8 cellular contexts compared by ENCODE assay signal in genomic region chr11:66592457-66593302, GRCh38. TPM values are rescaled to one million over a fixed set of nuclear protein-coding genes. Genes with fewer than 3 reads are reported as not detected.
DNase-seq lines count a peak whose midpoint lies in the region; ATAC-seq and TF ChIP-seq lines count a peak whose summit lies in the region.

TSS of gene CCDC87 (minus strand) at chr11:66593063. CDS start at chr11:66593015, 48 bp downstream.
TSS of gene CCS (plus strand) at chr11:66593185. CDS start at chr11:66593262, 77 bp downstream.

- no peaks in the 10 kb centered on the region for H3K36me3 ChIP-seq in mammary epithelial cell (ENCODE audit: insufficient read depth, low read length)

- peak within 1 kb of the TSS; percentile 45 to 78 (median 73) for H3K4me3 ChIP-seq in mammary epithelial cell (replicated peaks in 1 of 3; ENCODE audit: insufficient read depth in 1 of 3, low read depth in 2 of 3, low read length in 3 of 3)

- DNase-seq in AG08395 (ENCODE audit: low spot score) = peak; percentile 100
- peak; percentile 95 for DNase-seq in NCI-H2171 treated with DMSO at 0.1 percent for 48 hours (lab: John Stamatoyannopoulos, UW)
- DNase-seq in mammary epithelial cell = peak; percentile 92
- peak; percentile 97 for DNase-seq in inferior parietal cortex (ENCODE audit: extremely low spot score)
- peak; percentile 94 to 98 for DNase-seq in stimulated activated CD4-positive, alpha-beta T cell treated with anti-CD3 and anti-CD28 coated beads, Interleukin-12 subunit alpha, Interleukin-12 subunit beta, amount 100 ng/mL, for 24 hours (ENCODE audit: low read depth in 2 of 2)

- in situ Hi-C loops in mammary epithelial cell (cut with MboI; ENCODE audit: low sequenced_read_pairs in 2 of 2) = no loop called here

- dilution Hi-C loops in mammary epithelial cell (cut with HindIII; ENCODE audit: low sequenced_read_pairs) = loop anchor here (5.0 kb wide), 1 partner anchor 50 kb away; no protein-coding TSS in a partner anchor

- H2AFZ ChIP-seq in mammary epithelial cell (ENCODE audit: low read depth, low read length) = peak within 1 kb of the TSS; percentile 96

- H3K4me1 ChIP-seq in mammary epithelial cell (ENCODE audit: insufficient read depth, low read length) = peaks cover 8% of the 10 kb centered on the region

- intact Hi-C loops in mammary epithelial cell (cut with micrococcal nuclease) = loop anchor here (2.0 kb wide), 1 partner anchor 24 kb away; the partner anchor contains the start of gene RBM14

- H3K9me3 ChIP-seq in mammary epithelial cell (replicated peaks; ENCODE audit: insufficient read depth, low read length) = no peaks in the 10 kb centered on the region

- peak within 1 kb of the TSS; percentile 69 for H3K9ac ChIP-seq in mammary epithelial cell (ENCODE audit: insufficient read depth, low read length)

- H3K27me3 ChIP-seq in mammary epithelial cell (ENCODE audit: insufficient read depth, low read length) = no peaks in the 10 kb centered on the region

- CTCF ChIA-PET in mammary epithelial cell (lab: Charles Lee; ENCODE audit: low non-redundant PET) = interaction anchor here (0.6 to 0.8 kb wide), 5 partner anchors 12 to 451 kb away, joined by 3 to 6 read pairs (median 3); no protein-coding TSS in a partner anchor

- TF ChIP-seq CTCF in VCaP (conservative IDR thresholded peaks at IDR 0.05) (peak; percentile 93), mammary epithelial cell (conservative IDR thresholded peaks at IDR 0.05 in 1 of 2, IDR thresholded peaks at IDR 0.05 in 1 of 2; ENCODE audit: extremely low read depth in 1 of 2, insufficient read depth in 1 of 2, low read depth in 1 of 2, low read length in 2 of 2) (peak; percentile 47 to 72)

- 34% methylated on average over 39 of the region's 68 CpGs for WGBS in mammary epithelial cell (ENCODE audit: low coverage, missing lambda C conversion rate)

- ATAC-seq in GM18870 (IDR thresholded peaks at IDR 0.05; ENCODE audit: unreplicated experiment) = peak; percentile 72
- ATAC-seq in HG03108 (IDR thresholded peaks at IDR 0.05; ENCODE audit: unreplicated experiment) = peak; percentile 91

- BruUV-seq in mammary epithelial cell (replicated peaks; lab: Mats Ljungman, UMichigan) = no TSS peak

- H3K79me2 ChIP-seq in mammary epithelial cell (ENCODE audit: insufficient read depth, low read length) = peaks cover 9% of the 10 kb centered on the region

- H3K4me2 ChIP-seq in mammary epithelial cell (ENCODE audit: insufficient read depth, low read depth, low read length) = peak within 1 kb of the TSS; percentile 92

- H3K27ac ChIP-seq in VCaP (peak within 1 kb of the TSS; percentile 79), mammary epithelial cell (ENCODE audit: insufficient read depth, low read depth, low read length) (peak within 1 kb of the TSS; percentile 65)

- H4K20me1 ChIP-seq in mammary epithelial cell (ENCODE audit: insufficient read depth, low read length) = no peaks in the 10 kb centered on the region

RNA-seq across cellular contexts. Expression of gene CCDC87, which starts in this region (rescaled TPM):
- under 1 TPM; 0.31 to 0.83 TPM for total RNA-seq in mammary epithelial cell
- polyA plus RNA-seq in mammary epithelial cell = 0.22 TPM
- not detected for polyA minus RNA-seq in mammary epithelial cell

RNA-seq across cellular contexts. Expression of gene CCS, which starts in this region (rescaled TPM):
- 10 to 100 TPM; 21.3 to 31.2 TPM for total RNA-seq in mammary epithelial cell
- polyA plus RNA-seq in mammary epithelial cell = 21.7 TPM
- 29.4 TPM for polyA minus RNA-seq in mammary epithelial cell

Comparison
In these comparisons a context has a peak if more than half of its experiments do, and no peak if none do; other contexts are left out.
1. Peak in every context shown above with its lines: DNase-seq, ATAC-seq, H3K4me3 ChIP-seq and H3K27ac ChIP-seq.